8 cellular contexts compared by ENCODE assay signal in genomic region chr2:118865106-118865505, GRCh38. TPM values are rescaled to one million over a fixed set of nuclear protein-coding genes. Genes with fewer than 3 reads are reported as not detected.
DNase-seq lines count a peak whose midpoint lies in the region; ATAC-seq and TF ChIP-seq lines count a peak whose summit lies in the region.

No MANE protein-coding gene starts in this region.

- H3K27ac Mint-ChIP-seq in naive thymus-derived CD4-positive, alpha-beta T cell: no peak overlapping the region

- peaks cover 0 to 36% (median 12%) of the 10 kb centered on the region in 45 donors for H3K27me3 ChIP-seq in dorsolateral prefrontal cortex
- H3K27me3 ChIP-seq in naive thymus-derived CD4-positive, alpha-beta T cell (ENCODE audit: control insufficient read depth in 2 of 2, insufficient read depth in 2 of 2, low read length in 2 of 2): no peaks in the 10 kb centered on the region

- no peak for DNase-seq in activated CD4-positive, CD25-positive, alpha-beta regulatory T cell treated with anti-CD3 and anti-CD28 coated beads, Interleukin-2, amount 50 U/mL, for 72 hours
- DNase-seq in OCI-M2 (lab: John Stamatoyannopoulos, UW; ENCODE audit: unreplicated experiment) (peak; percentile 6), dorsolateral prefrontal cortex (peak in 1 of 10 donors; percentile 18)
- DNase-seq in naive thymus-derived CD4-positive, alpha-beta T cell: peak in 1 of 9 donors; percentile 32
- DNase-seq in activated CD8-positive, alpha-beta memory T cell treated with anti-CD3 and anti-CD28 coated beads, Interleukin-2, amount 50 U/mL, for 4 hours: no peak

- H3K27ac ChIP-seq in dorsolateral prefrontal cortex: no peak overlapping the region
- no peak overlapping the region for H3K27ac ChIP-seq in naive thymus-derived CD4-positive, alpha-beta T cell (ENCODE audit: low read depth, low read length)

- no peaks in the 10 kb centered on the region for H3K36me3 ChIP-seq in naive thymus-derived CD4-positive, alpha-beta T cell (ENCODE audit: control insufficient read depth in 2 of 3, insufficient read depth in 3 of 3, low read length in 3 of 3)

- ATAC-seq in activated CD4-positive, CD25-positive, alpha-beta regulatory T cell treated with anti-CD3 and anti-CD28 coated beads, Interleukin-2, amount 50 U/mL, for 24 hours: peak; percentile 53 to 73
- ATAC-seq in GM21576 (IDR thresholded peaks at IDR 0.05; ENCODE audit: unreplicated experiment): peak; percentile 93
- ATAC-seq in HG03575 (IDR thresholded peaks at IDR 0.05; ENCODE audit: extremely low read depth, insufficient number of reproducible peaks, low FRiP score, unreplicated experiment): peak; percentile 97
- peak; percentile 76 for ATAC-seq in naive thymus-derived CD4-positive, alpha-beta T cell

- peaks cover 32 to 54% (median 48%) of the 10 kb centered on the region in 5 donors for H3K27me3 Mint-ChIP-seq in naive thymus-derived CD4-positive, alpha-beta T cell

- no peaks in the 10 kb centered on the region for H3K9me3 ChIP-seq in naive thymus-derived CD4-positive, alpha-beta T cell (ENCODE audit: control insufficient read depth in 2 of 3, low read length in 3 of 3)

- no peaks in the 10 kb centered on the region for H3K9me3 Mint-ChIP-seq in naive thymus-derived CD4-positive, alpha-beta T cell

- POLR2A ChIA-PET in naive thymus-derived CD4-positive, alpha-beta T cell (lab: Charles Lee): no interaction called here

- intact Hi-C loops in dorsolateral prefrontal cortex (cut with DNase I): no loop called here
- intact Hi-C loops in naive thymus-derived CD4-positive, alpha-beta T cell (cut with micrococcal nuclease): loop anchor here (1.0 to 5.0 kb wide), 7 partner anchors 642 to 1033 kb away; no protein-coding TSS in a partner anchor

- no peak overlapping the region for H3K4me3 ChIP-seq in dorsolateral prefrontal cortex
- H3K4me3 ChIP-seq in naive thymus-derived CD4-positive, alpha-beta T cell (ENCODE audit: low read length): no peak overlapping the region

- CTCF ChIA-PET in naive thymus-derived CD4-positive, alpha-beta T cell (lab: Charles Lee): interaction anchor here (0.6 to 1.0 kb wide), 2 partner anchors 818 to 837 kb away, joined by 3 read pairs; no protein-coding TSS in a partner anchor

- peaks cover 0 to 2% (median 0%) of the 10 kb centered on the region in 7 donors for H3K4me1 Mint-ChIP-seq in naive thymus-derived CD4-positive, alpha-beta T cell

- no peak overlapping the region for H3K4me3 Mint-ChIP-seq in naive thymus-derived CD4-positive, alpha-beta T cell

- no peaks in the 10 kb centered on the region for H3K4me1 ChIP-seq in naive thymus-derived CD4-positive, alpha-beta T cell (ENCODE audit: control insufficient read depth in 2 of 2, insufficient read depth in 2 of 2, low read length in 2 of 2)

- no peaks in the 10 kb centered on the region for H3K36me3 Mint-ChIP-seq in naive thymus-derived CD4-positive, alpha-beta T cell

- peak in 55 of 56 donors; percentile 16 to 77 (median 57) for TF ChIP-seq CTCF in dorsolateral prefrontal cortex (IDR thresholded peaks at IDR 0.05 in 54 of 56, conservative IDR thresholded peaks at IDR 0.05 in 2 of 56; ENCODE audit: low read depth in 1 of 56, partially characterized antibody in 56 of 56)

RNA-seq across cellular contexts. Expression of gene EN1, which starts 17.7 kb away (rescaled TPM):
- total RNA-seq in dorsolateral prefrontal cortex: under 1 TPM in 9 of 120 experiments, not detected in 111; 0.18 to 0.48 (median 0.22) TPM
- total RNA-seq in naive thymus-derived CD4-positive, alpha-beta T cell: not detected
- polyA plus RNA-seq in naive thymus-derived CD4-positive, alpha-beta T cell: not detected

Comparison
In these comparisons a context has a peak if more than half of its experiments do, and no peak if none do; other contexts are left out.
1. intact Hi-C loops: an anchor here in naive thymus-derived CD4-positive, alpha-beta T cell (1.0 to 5.0 kb wide); none called in dorsolateral prefrontal cortex.